ENCODE assay signal across 23 cellular contexts in genomic region chr1:161702250-161702649, GRCh38. TPM values are rescaled to one million over a fixed set of nuclear protein-coding genes. Genes with fewer than 3 reads are reported as not detected.
A peak's percentile ranks its signal among the peaks of the same experiment; 100 is the strongest.
DNase-seq lines count a peak whose midpoint lies in the region; ATAC-seq and TF ChIP-seq lines count a peak whose summit lies in the region.
"Had no signal": no experiment of that assay in that cellular context is flagged by ENCODE, and none has a peak within 500 bp of the region (broad histone marks: within the 10 kb centered on the region; RNA-seq: fewer than 3 reads in every experiment).

No MANE protein-coding gene starts in this region.

- H3K27me3 Mint-ChIP-seq in activated naive CD4-positive, alpha-beta T cell treated with anti-CD3 and anti-CD28 coated beads for 36 hours (ENCODE audit: low read depth) = peaks cover 5% of the 10 kb centered on the region

- peak; percentile 83 for DNase-seq in DMS153 (lab: John Stamatoyannopoulos, UW)
- peak; percentile 28 for DNase-seq in HuH-7 (ENCODE audit: low spot score)
- DNase-seq in colonic mucosa = peak; percentile 58
- no peak for DNase-seq in osteoblast (ENCODE audit: insufficient read length, low spot score, missing footprints)
- no peak for DNase-seq in activated naive CD4-positive, alpha-beta T cell treated with anti-CD3 and anti-CD28 coated beads for 36 hours
- DNase-seq in stimulated activated naive CD4-positive, alpha-beta T cell (lab: John Stamatoyannopoulos, UW) = no peak
- DNase-seq: activated CD4-positive, alpha-beta T cell treated with anti-CD3 and anti-CD28 coated beads, Interleukin-2, amount 50 U/mL, for 48 hours; activated naive CD4-positive, alpha-beta T cell treated with anti-CD3 and anti-CD28 coated beads, Interleukin-2, amount 10 ng/mL, durations not matched to agents 7 days and 5 days; effector memory CD4-positive, alpha-beta T cell; glutamatergic neuron; NCI-H1694 treated with DMSO at 0.1 percent for 48 hours; NCI-H446; ovary; stimulated activated CD4-positive, alpha-beta T cell treated with anti-CD3 and anti-CD28 coated beads, Interleukin-1b, Interleukin-23, amount 100 ng/mL, for 48 hours; stimulated activated naive CD8-positive, alpha-beta T cell treated with anti-CD3 and anti-CD28 coated beads, Interleukin-15, amount 100 ng/mL, for 72 hours; upper lobe of left lung had no signal

- H3K27ac ChIP-seq in colonic mucosa (no peak overlapping the region), osteoblast (ENCODE audit: low read depth, low read length) (no peak overlapping the region)
- H3K27ac ChIP-seq: HL-60, ovary, upper lobe of left lung had no signal

- H3K9me3 Mint-ChIP-seq in activated naive CD4-positive, alpha-beta T cell treated with anti-CD3 and anti-CD28 coated beads for 36 hours = no peaks in the 10 kb centered on the region
- H3K9me3 Mint-ChIP-seq: activated naive CD4-positive, alpha-beta T cell treated with anti-CD3 and anti-CD28 coated beads, Interleukin-2, amount 10 ng/mL, durations not matched to agents 7 days and 5 days; stimulated activated naive CD8-positive, alpha-beta T cell treated with anti-CD3 and anti-CD28 coated beads, Interleukin-15, amount 100 ng/mL, for 72 hours; T-helper 1 cell treated with Interleukin-12 subunit alpha and Interleukin-12 subunit beta and Interleukin-4 antibody, amounts not matched to agents 30 μg/mL and 1 μg/mL, for 36 hours had no signal

- H3K36me3 Mint-ChIP-seq in activated naive CD4-positive, alpha-beta T cell treated with anti-CD3 and anti-CD28 coated beads for 36 hours (ENCODE audit: low read depth) = no peaks in the 10 kb centered on the region
- H3K36me3 Mint-ChIP-seq: activated naive CD4-positive, alpha-beta T cell treated with anti-CD3 and anti-CD28 coated beads, Interleukin-2, amount 10 ng/mL, durations not matched to agents 7 days and 5 days had no signal

- CTCF ChIA-PET in activated naive CD4-positive, alpha-beta T cell treated with anti-CD3 and anti-CD28 coated beads for 36 hours (lab: Charles Lee) = no interaction called here

- H3K4me3 Mint-ChIP-seq in activated naive CD4-positive, alpha-beta T cell treated with anti-CD3 and anti-CD28 coated beads for 36 hours = no peak overlapping the region
- H3K4me3 Mint-ChIP-seq: activated naive CD4-positive, alpha-beta T cell treated with anti-CD3 and anti-CD28 coated beads, Interleukin-2, amount 10 ng/mL, durations not matched to agents 7 days and 5 days; stimulated activated naive CD8-positive, alpha-beta T cell treated with anti-CD3 and anti-CD28 coated beads, Interleukin-15, amount 100 ng/mL, for 72 hours; T-helper 1 cell treated with Interleukin-12 subunit alpha and Interleukin-12 subunit beta and Interleukin-4 antibody, amounts not matched to agents 30 μg/mL and 1 μg/mL, for 36 hours had no signal

- H3K4me3 ChIP-seq in colonic mucosa (no peak overlapping the region), osteoblast (ENCODE audit: insufficient read depth, low read length) (no peak overlapping the region)
- H3K4me3 ChIP-seq: lung, ovary, upper lobe of left lung had no signal

- peak overlapping the region; percentile 5 for H2AFZ ChIP-seq in osteoblast (ENCODE audit: low read length)

- no peak overlapping the region for H3K9ac ChIP-seq in colonic mucosa (ENCODE audit: low read depth in 2 of 2, low read length in 2 of 2)

- no peaks in the 10 kb centered on the region for H3K27me3 ChIP-seq in colonic mucosa
- H3K27me3 ChIP-seq in osteoblast (ENCODE audit: insufficient read depth, low read length) = no peaks in the 10 kb centered on the region
- H3K27me3 ChIP-seq: ovary, upper lobe of left lung had no signal

- H3K79me2 ChIP-seq in osteoblast (ENCODE audit: insufficient read depth, low read length) = no peaks in the 10 kb centered on the region

- H3K27ac Mint-ChIP-seq in activated naive CD4-positive, alpha-beta T cell treated with anti-CD3 and anti-CD28 coated beads for 36 hours = no peak overlapping the region
- H3K27ac Mint-ChIP-seq: activated naive CD4-positive, alpha-beta T cell treated with anti-CD3 and anti-CD28 coated beads, Interleukin-2, amount 10 ng/mL, durations not matched to agents 7 days and 5 days; stimulated activated naive CD8-positive, alpha-beta T cell treated with anti-CD3 and anti-CD28 coated beads, Interleukin-15, amount 100 ng/mL, for 72 hours; T-helper 1 cell treated with Interleukin-12 subunit alpha and Interleukin-12 subunit beta and Interleukin-4 antibody, amounts not matched to agents 30 μg/mL and 1 μg/mL, for 36 hours had no signal

- no peaks in the 10 kb centered on the region for H3K36me3 ChIP-seq in colonic mucosa
- H3K36me3 ChIP-seq in osteoblast (ENCODE audit: insufficient read depth, low read length) = no peaks in the 10 kb centered on the region
- H3K36me3 ChIP-seq: ovary, upper lobe of left lung had no signal

- no peaks in the 10 kb centered on the region for H3K4me1 Mint-ChIP-seq in activated naive CD4-positive, alpha-beta T cell treated with anti-CD3 and anti-CD28 coated beads for 36 hours (ENCODE audit: low read depth)
- H3K4me1 Mint-ChIP-seq: activated naive CD4-positive, alpha-beta T cell treated with anti-CD3 and anti-CD28 coated beads, Interleukin-2, amount 10 ng/mL, durations not matched to agents 7 days and 5 days; stimulated activated naive CD8-positive, alpha-beta T cell treated with anti-CD3 and anti-CD28 coated beads, Interleukin-15, amount 100 ng/mL, for 72 hours had no signal

- H3K4me2 ChIP-seq in osteoblast (ENCODE audit: insufficient read depth, low read length) = no peak overlapping the region

- H4K20me1 ChIP-seq in osteoblast (ENCODE audit: insufficient read depth, low read length) = no peaks in the 10 kb centered on the region

- no peak for ATAC-seq in GM21423 (IDR thresholded peaks at IDR 0.05; ENCODE audit: unreplicated experiment)
- ATAC-seq: stimulated activated naive CD8-positive, alpha-beta T cell treated with anti-CD3 and anti-CD28 coated beads, Interleukin-15, amount 100 ng/mL, for 72 hours had no signal

- intact Hi-C loops in colonic mucosa (cut with DNase I) = no loop called here
- intact Hi-C loops in activated naive CD4-positive, alpha-beta T cell treated with anti-CD3 and anti-CD28 coated beads for 36 hours (cut with micrococcal nuclease) = no loop called here

- no peaks in the 10 kb centered on the region for H3K4me1 ChIP-seq in colonic mucosa
- H3K4me1 ChIP-seq in osteoblast (ENCODE audit: insufficient read depth, low read length) = peaks cover 15% of the 10 kb centered on the region
- H3K4me1 ChIP-seq: upper lobe of left lung had no signal

- TF ChIP-seq CTCF in colonic mucosa (IDR thresholded peaks at IDR 0.05) = no peak
- TF ChIP-seq CTCF in osteoblast (IDR thresholded peaks at IDR 0.05; ENCODE audit: extremely low read depth, low read depth, low read length) = no peak

- no peaks in the 10 kb centered on the region for H3K9me3 ChIP-seq in colonic mucosa
- no peaks in the 10 kb centered on the region for H3K9me3 ChIP-seq in osteoblast (ENCODE audit: low read depth, low read length)
- H3K9me3 ChIP-seq: ovary, upper lobe of left lung had no signal

RNA-seq across cellular contexts. Expression of gene FCRLA, which starts 4.8 kb away (rescaled TPM):
- total RNA-seq in colonic mucosa (under 1 TPM; 0.30 to 0.50 TPM), osteoblast (0.88 and 1.4 TPM in 2 replicates)
- not detected for total RNA-seq in activated naive CD4-positive, alpha-beta T cell treated with anti-CD3 and anti-CD28 coated beads for 36 hours
- total RNA-seq: cerebellum had no signal

RNA-seq across cellular contexts. Expression of gene FCRLB, which starts 19.1 kb away (rescaled TPM):
- total RNA-seq in colonic mucosa (under 1 TPM in 1 of 2 donors, not detected in 1; 0.16 TPM), osteoblast (1.8 TPM in 2 replicates)
- total RNA-seq in activated naive CD4-positive, alpha-beta T cell treated with anti-CD3 and anti-CD28 coated beads for 36 hours = under 1 TPM; 0.10 TPM

RNA-seq across cellular contexts. Expression of gene FCGR2B, which starts 39.3 kb away (rescaled TPM):
- total RNA-seq in colonic mucosa (1 to 10 TPM; 1.3 to 8.9 TPM), osteoblast (0.36 TPM in 1 of 2 replicates, not detected in the other)
- not detected for total RNA-seq in activated naive CD4-positive, alpha-beta T cell treated with anti-CD3 and anti-CD28 coated beads for 36 hours
- total RNA-seq: astrocyte, myocyte had no signal

RNA-seq across cellular contexts. Expression of gene DUSP12, which starts 47.3 kb away (rescaled TPM):
- total RNA-seq in colonic mucosa (10 to 100 TPM; 10.5 to 17.7 TPM), osteoblast (20.6 and 32.1 TPM in 2 replicates)
- total RNA-seq in activated naive CD4-positive, alpha-beta T cell treated with anti-CD3 and anti-CD28 coated beads for 36 hours = 10 to 100 TPM; 28.2 to 28.4 TPM

Comparison
In these comparisons a context has a peak if more than half of its experiments do, and no peak if none do; other contexts are left out.
1. DNase-seq: peak in DMS153 (single experiment), HuH-7 (single experiment) and colonic mucosa (single experiment); none in osteoblast (single experiment), activated naive CD4-positive, alpha-beta T cell treated with anti-CD3 and anti-CD28 coated beads for 36 hours (single experiment) and stimulated activated naive CD4-positive, alpha-beta T cell (0 of 6).